Comparison of ENCODE assay signal across 36 cellular contexts in genomic region chr11:128872594-128872993, GRCh38. TPM values are rescaled to one million over a fixed set of nuclear protein-coding genes. Genes with fewer than 3 reads are reported as not detected.
"Had no signal": no experiment of that assay in that cellular context is flagged by ENCODE, and none has a peak within 500 bp of the region (broad histone marks: within the 10 kb centered on the region; RNA-seq: fewer than 3 reads in every experiment).

No MANE protein-coding gene starts in this region.

- H3K4me1 ChIP-seq: left lung, lower lobe of right lung, upper lobe of left lung, vagina had no signal

- H3K4me1 Mint-ChIP-seq: activated naive CD8-positive, alpha-beta T cell treated with anti-CD3 and anti-CD28 coated beads, Interleukin-2, amount 50 U/mL, for 24 hours; stimulated activated effector memory CD8-positive, alpha-beta T cell treated with anti-CD3 and anti-CD28 coated beads, Interleukin-12 subunit alpha, Interleukin-12 subunit beta, amount 100 ng/mL, for 72 hours had no signal

- ATAC-seq: activated naive CD8-positive, alpha-beta T cell treated with anti-CD3 and anti-CD28 coated beads, Interleukin-2, amount 50 U/mL, for 24 hours; effector memory CD8-positive, alpha-beta T cell; left lung; lower lobe of right lung; mucosa of descending colon; natural killer cell treated with Interleukin-12 subunit alpha and Interleukin-12 subunit beta and Interleukin-15 and Interleukin-18, amount 100 ng/mL, for 72 hours; sciatic nerve; stimulated activated effector memory CD8-positive, alpha-beta T cell treated with anti-CD3 and anti-CD28 coated beads, Interleukin-12 subunit alpha, Interleukin-12 subunit beta, amount 100 ng/mL, for 72 hours had no signal

- DNase-seq: activated CD4-positive, alpha-beta T cell treated with anti-CD3 and anti-CD28 coated beads for 4 hours; activated CD4-positive, alpha-beta T cell treated with anti-CD3 and anti-CD28 coated beads, Interleukin-2, amount 50 U/mL, for 4 hours; activated CD8-positive, alpha-beta memory T cell treated with anti-CD3 and anti-CD28 coated beads for 24 hours; activated CD8-positive, alpha-beta memory T cell treated with anti-CD3 and anti-CD28 coated beads, Interleukin-2, amount 50 U/mL, for 4 hours; activated gamma-delta T cell; activated naive CD4-positive, alpha-beta T cell treated with anti-CD3 and anti-CD28 coated beads, Interleukin-2, amount 50 U/mL, for 16 hours; activated naive CD8-positive, alpha-beta T cell treated with anti-CD3 and anti-CD28 coated beads, Interleukin-2, amount 50 U/mL, for 24 hours; activated T-cell treated with anti-CD3 and anti-CD28 coated beads, Interleukin-2, amount 50 U/mL, for 24 hours; amygdala; caudate nucleus; cortex of kidney; effector memory CD8-positive, alpha-beta T cell; head of caudate nucleus; hippocampal formation; left lung; lower lobe of right lung; mesenchymal stem cell; mucosa of descending colon; stimulated activated CD4-positive, alpha-beta T cell treated with anti-CD3 and anti-CD28 coated beads, Interleukin-4, amount 100 ng/mL, for 24 hours; upper lobe of left lung had no signal

- H3K9me3 ChIP-seq: left lung, lower lobe of right lung, mucosa of descending colon, neutrophil, upper lobe of left lung, vagina had no signal

- H3K36me3 Mint-ChIP-seq: natural killer cell treated with Interleukin-12 subunit alpha and Interleukin-12 subunit beta and Interleukin-15 and Interleukin-18, amount 100 ng/mL, for 72 hours; stimulated activated effector memory CD8-positive, alpha-beta T cell treated with anti-CD3 and anti-CD28 coated beads, Interleukin-12 subunit alpha, Interleukin-12 subunit beta, amount 100 ng/mL, for 72 hours had no signal

- H3K27me3 Mint-ChIP-seq: activated naive CD8-positive, alpha-beta T cell treated with anti-CD3 and anti-CD28 coated beads, Interleukin-2, amount 50 U/mL, for 24 hours; activated T-cell treated with anti-CD3 and anti-CD28 coated beads, Interleukin-2, amount 50 U/mL, for 24 hours had no signal

- H3K27me3 ChIP-seq: left lung, neutrophil, upper lobe of left lung, vagina had no signal

- H3K9me3 Mint-ChIP-seq: activated naive CD8-positive, alpha-beta T cell treated with anti-CD3 and anti-CD28 coated beads, Interleukin-2, amount 50 U/mL, for 24 hours; activated T-cell treated with anti-CD3 and anti-CD28 coated beads, Interleukin-2, amount 50 U/mL, for 24 hours; effector memory CD8-positive, alpha-beta T cell; natural killer cell treated with Interleukin-12 subunit alpha and Interleukin-12 subunit beta and Interleukin-15 and Interleukin-18, amount 100 ng/mL, for 72 hours; stimulated activated effector memory CD8-positive, alpha-beta T cell treated with anti-CD3 and anti-CD28 coated beads, Interleukin-12 subunit alpha, Interleukin-12 subunit beta, amount 100 ng/mL, for 72 hours; stimulated activated naive CD8-positive, alpha-beta T cell treated with anti-CD3 and anti-CD28 coated beads, Interleukin-15, Interleukin-2, amounts not matched to agents 100 ng/mL and 50 ng/mL, for 24 hours; T-helper 2 cell treated with Interferon-gamma antibody and Interleukin-4, amounts not matched to agents 5 μg/mL and 100 μg/mL, for 36 hours had no signal

- H3K36me3 ChIP-seq: left lung, lower lobe of right lung, neutrophil, upper lobe of left lung, vagina had no signal

- H3K27ac ChIP-seq: left lung, lower lobe of right lung, neutrophil, skin epidermis, upper lobe of left lung, vagina had no signal

- H3K4me3 ChIP-seq: left lung, lower lobe of right lung, mucosa of descending colon, skin epidermis, upper lobe of left lung, vagina had no signal

- H3K4me3 Mint-ChIP-seq: activated naive CD8-positive, alpha-beta T cell treated with anti-CD3 and anti-CD28 coated beads, Interleukin-2, amount 50 U/mL, for 24 hours; activated T-cell treated with anti-CD3 and anti-CD28 coated beads, Interleukin-2, amount 50 U/mL, for 24 hours; effector memory CD8-positive, alpha-beta T cell; natural killer cell treated with Interleukin-12 subunit alpha and Interleukin-12 subunit beta and Interleukin-15 and Interleukin-18, amount 100 ng/mL, for 72 hours; stimulated activated effector memory CD8-positive, alpha-beta T cell treated with anti-CD3 and anti-CD28 coated beads, Interleukin-12 subunit alpha, Interleukin-12 subunit beta, amount 100 ng/mL, for 72 hours; stimulated activated naive CD8-positive, alpha-beta T cell treated with anti-CD3 and anti-CD28 coated beads, Interleukin-15, Interleukin-2, amounts not matched to agents 100 ng/mL and 50 ng/mL, for 24 hours; T-helper 2 cell treated with Interferon-gamma antibody and Interleukin-4, amounts not matched to agents 5 μg/mL and 100 μg/mL, for 36 hours had no signal

- H3K27ac Mint-ChIP-seq: activated naive CD8-positive, alpha-beta T cell treated with anti-CD3 and anti-CD28 coated beads, Interleukin-2, amount 50 U/mL, for 24 hours; activated T-cell treated with anti-CD3 and anti-CD28 coated beads, Interleukin-2, amount 50 U/mL, for 24 hours; effector memory CD8-positive, alpha-beta T cell; natural killer cell treated with Interleukin-12 subunit alpha and Interleukin-12 subunit beta and Interleukin-15 and Interleukin-18, amount 100 ng/mL, for 72 hours; stimulated activated effector memory CD8-positive, alpha-beta T cell treated with anti-CD3 and anti-CD28 coated beads, Interleukin-12 subunit alpha, Interleukin-12 subunit beta, amount 100 ng/mL, for 72 hours; stimulated activated naive CD8-positive, alpha-beta T cell treated with anti-CD3 and anti-CD28 coated beads, Interleukin-15, Interleukin-2, amounts not matched to agents 100 ng/mL and 50 ng/mL, for 24 hours; T-helper 2 cell treated with Interferon-gamma antibody and Interleukin-4, amounts not matched to agents 5 μg/mL and 100 μg/mL, for 36 hours had no signal

RNA-seq across cellular contexts. Expression of gene KCNJ1, which starts 5.5 kb away (rescaled TPM):
- total RNA-seq: chondrocyte; endothelial cell of umbilical vein; fibroblast of lung; fibroblast of villous mesenchyme; kidney epithelial cell; left lung; mucosa of descending colon; natural killer cell treated with Interleukin-12 subunit alpha and Interleukin-12 subunit beta and Interleukin-15 and Interleukin-18, amount 100 ng/mL, for 72 hours; osteocyte; posterior vena cava had no signal
- polyA plus RNA-seq: endothelial cell of umbilical vein, fibroblast of lung had no signal

RNA-seq across cellular contexts. Expression of gene KCNJ5, which starts 18.6 kb away (rescaled TPM):
- total RNA-seq: myocyte; natural killer cell treated with Interleukin-12 subunit alpha and Interleukin-12 subunit beta and Interleukin-15 and Interleukin-18, amount 100 ng/mL, for 72 hours; osteocyte had no signal
- polyA plus RNA-seq: endothelial cell of umbilical vein had no signal
